Comparison of ENCODE assay signal across 1 cellular context in the genomic region with DNA sequence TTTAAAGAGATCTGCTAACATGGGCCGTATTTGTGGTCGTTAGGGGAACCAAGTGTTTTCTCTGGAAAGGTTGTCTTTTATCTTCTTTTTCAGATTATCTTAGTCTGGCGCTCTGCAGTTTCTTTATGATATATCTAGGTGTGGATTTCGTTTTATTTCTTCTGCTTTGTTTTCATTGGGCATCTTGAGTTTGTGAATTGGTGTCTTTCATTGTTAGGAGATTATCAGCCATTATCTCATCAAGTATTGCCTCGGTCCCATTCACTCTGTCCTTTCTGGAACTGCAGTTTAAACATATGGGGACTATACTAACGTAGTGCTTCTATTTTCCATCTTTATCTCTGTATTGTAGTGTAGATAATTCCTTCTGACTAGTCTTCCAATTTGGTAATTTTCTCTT.
TF ChIP-seq lines count a peak whose summit lies in the region.

No MANE protein-coding gene starts in this region.

TF ChIP-seq in A549, 52 proteins besides CTCF, POLR2A, EP300 and RAD21 (continued from another document):
- TF ChIP-seq ZFP36 (IDR thresholded peaks at IDR 0.05; ENCODE audit: borderline replicate concordance, partially characterized antibody) (no peak), GATA3 (IDR thresholded peaks at IDR 0.05; ENCODE audit: borderline replicate concordance) (no peak), BHLHE40 (IDR thresholded peaks at IDR 0.05; ENCODE audit: low read depth, low read length) (no peak), RARB (CRISPR knock-in tag; IDR thresholded peaks at IDR 0.05) (no peak), MAZ (IDR thresholded peaks at IDR 0.05; ENCODE audit: borderline replicate concordance, low read depth, low read length) (no peak), MYC (IDR thresholded peaks at IDR 0.05; ENCODE audit: borderline replicate concordance, low read length) (no peak), FOSL2 (IDR thresholded peaks at IDR 0.05) (no peak), FOSL2 (CRISPR knock-in tag; IDR thresholded peaks at IDR 0.05) (no peak), ESRRA (IDR thresholded peaks at IDR 0.05; ENCODE audit: borderline replicate concordance, low read length) (no peak), NR3C1 (IDR thresholded peaks at IDR 0.05) (no peak), EHMT2 (IDR thresholded peaks at IDR 0.05; ENCODE audit: low read depth) (no peak)
- TF ChIP-seq, protein P1, sequence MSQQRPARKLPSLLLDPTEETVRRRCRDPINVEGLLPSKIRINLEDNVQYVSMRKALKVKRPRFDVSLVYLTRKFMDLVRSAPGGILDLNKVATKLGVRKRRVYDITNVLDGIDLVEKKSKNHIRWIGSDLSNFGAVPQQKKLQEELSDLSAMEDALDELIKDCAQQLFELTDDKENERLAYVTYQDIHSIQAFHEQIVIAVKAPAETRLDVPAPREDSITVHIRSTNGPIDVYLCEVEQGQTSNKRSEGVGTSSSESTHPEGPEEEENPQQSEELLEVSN (IDR thresholded peaks at IDR 0.05; ENCODE audit: borderline replicate concordance, low read depth), result no peak
- TF ChIP-seq, protein P2, sequence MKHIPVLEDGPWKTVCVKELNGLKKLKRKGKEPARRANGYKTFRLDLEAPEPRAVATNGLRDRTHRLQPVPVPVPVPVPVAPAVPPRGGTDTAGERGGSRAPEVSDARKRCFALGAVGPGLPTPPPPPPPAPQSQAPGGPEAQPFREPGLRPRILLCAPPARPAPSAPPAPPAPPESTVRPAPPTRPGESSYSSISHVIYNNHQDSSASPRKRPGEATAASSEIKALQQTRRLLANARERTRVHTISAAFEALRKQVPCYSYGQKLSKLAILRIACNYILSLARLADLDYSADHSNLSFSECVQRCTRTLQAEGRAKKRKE (CRISPR knock-in tag; IDR thresholded peaks at IDR 0.05; ENCODE audit: low read depth), result no peak
- TF ChIP-seq, protein P3, sequence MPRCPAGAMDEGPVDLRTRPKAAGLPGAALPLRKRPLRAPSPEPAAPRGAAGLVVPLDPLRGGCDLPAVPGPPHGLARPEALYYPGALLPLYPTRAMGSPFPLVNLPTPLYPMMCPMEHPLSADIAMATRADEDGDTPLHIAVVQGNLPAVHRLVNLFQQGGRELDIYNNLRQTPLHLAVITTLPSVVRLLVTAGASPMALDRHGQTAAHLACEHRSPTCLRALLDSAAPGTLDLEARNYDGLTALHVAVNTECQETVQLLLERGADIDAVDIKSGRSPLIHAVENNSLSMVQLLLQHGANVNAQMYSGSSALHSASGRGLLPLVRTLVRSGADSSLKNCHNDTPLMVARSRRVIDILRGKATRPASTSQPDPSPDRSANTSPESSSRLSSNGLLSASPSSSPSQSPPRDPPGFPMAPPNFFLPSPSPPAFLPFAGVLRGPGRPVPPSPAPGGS (IDR thresholded peaks at IDR 0.05), result no peak
